ENCODE assay signal across 12 cellular contexts in the genomic region with DNA sequence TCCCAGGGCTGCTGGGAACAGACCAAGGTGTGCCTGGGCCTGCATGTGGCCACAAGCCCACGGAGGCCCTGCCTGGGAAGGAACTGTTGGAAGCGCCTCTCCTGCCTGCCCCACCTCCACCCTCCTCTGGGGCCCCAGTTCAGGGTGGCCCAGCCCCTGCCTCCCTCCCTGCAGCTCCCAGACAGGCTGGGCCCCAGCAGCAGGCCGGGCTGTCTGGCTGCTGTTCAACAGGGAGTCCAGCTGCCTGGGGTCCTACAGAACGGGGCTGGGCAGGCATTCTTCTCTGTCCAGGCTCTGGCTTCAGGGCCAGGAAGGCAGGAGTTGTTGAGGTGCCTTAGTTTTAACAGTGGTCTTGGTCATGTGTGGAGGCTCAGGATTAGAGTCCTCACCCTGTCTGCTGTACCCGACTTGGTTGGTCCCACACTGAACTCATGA. TPM values are rescaled to one million over a fixed set of nuclear protein-coding genes. Genes with fewer than 3 reads are reported as not detected.
A peak's percentile ranks its signal among the peaks of the same experiment; 100 is the strongest.
DNase-seq lines count a peak whose midpoint lies in the region; ATAC-seq, FAIRE-seq and TF ChIP-seq lines count a peak whose summit lies in the region.
"Had no signal": no experiment of that assay in that cellular context is flagged by ENCODE, and none has a peak within 500 bp of the region (broad histone marks: within the 10 kb centered on the region; RNA-seq: fewer than 3 reads in every experiment).

No MANE protein-coding gene starts in this region.

- peak; percentile 34 for DNase-seq in ELF-1 (ENCODE audit: low read depth, low spot score)
- peak in 1 of 2 donors; percentile 46 for DNase-seq in breast epithelium (ENCODE audit: low spot score in 2 of 2)
- peak; percentile 75 for DNase-seq in islet precursor cell
- no peak for DNase-seq in sciatic nerve (ENCODE audit: low spot score)
- no peak for DNase-seq in HTR-8/SVneo (ENCODE audit: insufficient read length, low spot score)
- no peak for DNase-seq in stimulated activated CD4-positive, alpha-beta T cell treated with anti-CD3 and anti-CD28 coated beads, Interleukin-4, amount 100 ng/mL, for 1 hour
- DNase-seq: colonic mucosa, hippocampal formation, NCI-H187 had no signal

- no peaks in the 10 kb centered on the region for H3K36me3 ChIP-seq in breast epithelium
- H3K36me3 ChIP-seq: colonic mucosa had no signal

- H3K9me3 ChIP-seq in breast epithelium, result no peaks in the 10 kb centered on the region
- H3K9me3 ChIP-seq: colonic mucosa had no signal

- TF ChIP-seq CTCF in breast epithelium (IDR thresholded peaks at IDR 0.05), result no peak

- H3K4me1 ChIP-seq in breast epithelium, result peaks cover 14 to 15% of the 10 kb centered on the region in 2 donors
- H3K4me1 ChIP-seq: colonic mucosa had no signal

- no peaks in the 10 kb centered on the region for H3K27me3 ChIP-seq in breast epithelium
- H3K27me3 ChIP-seq: colonic mucosa had no signal

- TF ChIP-seq POLR2A in breast epithelium (IDR thresholded peaks at IDR 0.05), result no peak

- intact Hi-C loops in breast epithelium (cut with DNase I; ENCODE audit: low total_unique reads), result no loop called here
- intact Hi-C loops in sciatic nerve (cut with DNase I), result no loop called here

- H3K27ac ChIP-seq in breast epithelium, result peak overlapping the region; percentile 55 to 59
- H3K27ac ChIP-seq: colonic mucosa had no signal

- no peak for FAIRE-seq in HTR-8/SVneo (lab: Jason Lieb, UNC)
- FAIRE-seq: TTC549 had no signal

- ATAC-seq in sciatic nerve (peak; percentile 37), HG03139 (IDR thresholded peaks at IDR 0.05; ENCODE audit: unreplicated experiment) (no peak), HG03342 (IDR thresholded peaks at IDR 0.05; ENCODE audit: unreplicated experiment) (no peak)

- H3K4me3 ChIP-seq in breast epithelium, result no peak overlapping the region
- H3K4me3 ChIP-seq: colonic mucosa had no signal

RNA-seq across cellular contexts. Expression of a gene that starts 11.8 kb away (rescaled TPM):
- total RNA-seq in breast epithelium, result 10 to 100 TPM in 2 of 3 donors, 1 to 10 TPM in 1; 6.9 to 10.9 (median 10.8) TPM
- 21.6 TPM for total RNA-seq in sciatic nerve

Comparison
In these comparisons a context has a peak if more than half of its experiments do, and no peak if none do; other contexts are left out.
1. DNase-seq: peak in ELF-1 (single experiment) and islet precursor cell (single experiment); none in sciatic nerve (single experiment), HTR-8/SVneo (single experiment) and stimulated activated CD4-positive, alpha-beta T cell treated with anti-CD3 and anti-CD28 coated beads, Interleukin-4, amount 100 ng/mL, for 1 hour (single experiment).